ENCODE assay signal across 12 cellular contexts in the genomic region with DNA sequence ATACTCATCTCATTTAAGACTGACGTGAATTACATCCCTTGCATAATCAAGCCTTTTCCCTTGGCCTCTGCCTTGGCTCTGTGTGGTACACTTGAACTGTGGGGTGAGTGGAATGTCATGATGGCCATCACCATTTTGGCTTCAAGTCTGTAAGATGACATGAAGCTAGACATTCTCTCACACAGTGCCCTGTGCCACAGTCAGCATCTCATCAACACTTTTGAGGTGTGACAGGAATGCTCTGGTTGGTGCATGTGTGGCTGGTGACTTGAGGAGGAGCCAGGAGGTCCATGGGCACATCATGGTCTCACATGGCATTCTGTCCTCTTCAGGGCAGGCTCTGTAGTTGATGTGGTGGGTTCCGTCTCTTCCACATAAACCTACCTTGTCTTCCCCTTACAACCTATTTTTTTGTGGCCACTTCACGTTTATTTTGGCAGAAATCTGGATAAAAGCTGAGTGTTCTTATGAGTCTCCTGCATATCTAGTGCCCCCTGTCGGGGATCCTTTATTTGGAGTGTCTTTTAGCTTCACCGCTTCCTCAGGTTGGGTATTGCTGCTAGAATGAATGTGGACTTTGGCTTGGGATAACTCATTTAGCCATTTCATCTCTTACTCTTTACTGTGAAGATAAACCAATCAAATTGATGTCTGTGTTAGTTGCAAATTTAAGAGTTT. TPM values are rescaled to one million over a fixed set of nuclear protein-coding genes. Genes with fewer than 3 reads are reported as not detected.
DNase-seq lines count a peak whose midpoint lies in the region; ATAC-seq and TF ChIP-seq lines count a peak whose summit lies in the region.
"Had no signal": no experiment of that assay in that cellular context is flagged by ENCODE, and none has a peak within 500 bp of the region (broad histone marks: within the 10 kb centered on the region; RNA-seq: fewer than 3 reads in every experiment).

No MANE protein-coding gene starts in this region.

- H3K36me3 ChIP-seq in mammary epithelial cell (ENCODE audit: insufficient read depth, low read length) (no peaks in the 10 kb centered on the region), heart right ventricle (no peaks in the 10 kb centered on the region)

- H3K27me3 ChIP-seq in mammary epithelial cell (ENCODE audit: insufficient read depth, low read length): no peaks in the 10 kb centered on the region
- H3K27me3 ChIP-seq in heart right ventricle: no peaks in the 10 kb centered on the region

- intact Hi-C loops in MCF 10A (cut with micrococcal nuclease) (no loop called here), mammary epithelial cell (cut with micrococcal nuclease) (loop anchor here (2.0 kb wide), 1 partner anchor 15 kb away; no protein-coding TSS in a partner anchor), heart right ventricle (cut with DNase I) (no loop called here)

- H3K36me3 Mint-ChIP-seq in MCF 10A (ENCODE audit: insufficient read depth, unreplicated experiment): peaks cover 23% of the 10 kb centered on the region

- H3K4me3 Mint-ChIP-seq in MCF 10A (ENCODE audit: unreplicated experiment): no peak overlapping the region
- H3K4me3 Mint-ChIP-seq: activated T-cell treated with anti-CD3 and anti-CD28 coated beads, Interleukin-2, amount 50 U/mL, for 4 hours; central memory CD8-positive, alpha-beta T cell; T-helper 1 cell treated with Interleukin-12 subunit alpha and Interleukin-12 subunit beta and Interleukin-4 antibody, amounts not matched to agents 30 μg/mL and 1 μg/mL, for 36 hours had no signal

- no peak overlapping the region for H3K27ac Mint-ChIP-seq in MCF 10A (ENCODE audit: low read depth, unreplicated experiment)

- DNase-seq in MCF 10A (ENCODE audit: unreplicated experiment): peak; percentile 56
- no peak for DNase-seq in mammary epithelial cell
- peak; percentile 70 for DNase-seq in SK-MEL-5 (ENCODE audit: low read depth, low spot score)
- DNase-seq in heart right ventricle: no peak
- DNase-seq in superior temporal gyrus (ENCODE audit: extremely low spot score): peak; percentile 51
- no peak for DNase-seq in T-helper 9 cell
- DNase-seq in cerebellar nuclear complex (lab: John Stamatoyannopoulos, UW): no peak
- DNase-seq in NK-92 (lab: John Stamatoyannopoulos, UW; ENCODE audit: unreplicated experiment): no peak
- DNase-seq: activated T-cell treated with anti-CD3 and anti-CD28 coated beads, Interleukin-2, amount 50 U/mL, for 4 hours; stimulated activated naive CD8-positive, alpha-beta T cell treated with anti-CD3 and anti-CD28 coated beads, Interleukin-15, Interleukin-2, amounts not matched to agents 100 U/mL and 50 U/mL, for 24 hours had no signal

- in situ Hi-C loops in mammary epithelial cell (cut with MboI; ENCODE audit: low sequenced_read_pairs in 2 of 2): no loop called here
- in situ Hi-C loops in SK-MEL-5 (cut with HindIII; ENCODE audit: low pct_unique_long_range_greater_than_20kb, low sequenced_read_pairs): no loop called here

- H3K4me2 ChIP-seq in mammary epithelial cell (ENCODE audit: insufficient read depth, low read depth, low read length): no peak overlapping the region

- 92% methylated on average over 5 of the region's 5 CpGs for WGBS in mammary epithelial cell (ENCODE audit: low coverage, missing lambda C conversion rate)
- WGBS in heart right ventricle, 2 donors: 53 to 60% methylated on average over 5 of the region's 5 CpGs

- no peak overlapping the region for H2AFZ ChIP-seq in mammary epithelial cell (ENCODE audit: low read depth, low read length)

- ATAC-seq in heart right ventricle: peak; percentile 44 to 89 (median 59)
- ATAC-seq: stimulated activated naive CD8-positive, alpha-beta T cell treated with anti-CD3 and anti-CD28 coated beads, Interleukin-15, Interleukin-2, amounts not matched to agents 100 U/mL and 50 U/mL, for 24 hours had no signal

- H3K4me3 ChIP-seq in mammary epithelial cell (replicated peaks in 1 of 3; ENCODE audit: insufficient read depth in 1 of 3, low read depth in 2 of 3, low read length in 3 of 3): no peak overlapping the region
- no peak overlapping the region for H3K4me3 ChIP-seq in heart right ventricle

- CTCF ChIA-PET in MCF 10A (lab: Yijun Ruan, JAX): interaction anchor here (1.0 to 1.6 kb wide), 2 partner anchors 15 to 18 kb away, joined by 3 to 6 read pairs; no protein-coding TSS in a partner anchor
- CTCF ChIA-PET in mammary epithelial cell (lab: Charles Lee; ENCODE audit: low non-redundant PET): interaction anchor here (0.5 to 0.6 kb wide), 2 partner anchors 22 to 122 kb away, joined by 5 to 7 read pairs; no protein-coding TSS in a partner anchor

- H3K4me1 ChIP-seq in mammary epithelial cell (ENCODE audit: insufficient read depth, low read length) (peaks cover 19% of the 10 kb centered on the region), heart right ventricle (peaks cover 4 to 94% (median 74%) of the 10 kb centered on the region in 9 donors)

- H3K9ac ChIP-seq in mammary epithelial cell (ENCODE audit: insufficient read depth, low read length): no peak overlapping the region

- H3K27ac ChIP-seq in mammary epithelial cell (ENCODE audit: insufficient read depth, low read depth, low read length) (no peak overlapping the region), heart right ventricle (no peak overlapping the region)

- no TSS peak for BruUV-seq in MCF 10A (replicated peaks; lab: Mats Ljungman, UMichigan)
- BruUV-seq in mammary epithelial cell (replicated peaks; lab: Mats Ljungman, UMichigan): no TSS peak

- H3K4me1 Mint-ChIP-seq in MCF 10A (ENCODE audit: insufficient read depth, unreplicated experiment): peaks cover 48% of the 10 kb centered on the region

- no peak for TF ChIP-seq CTCF in MCF 10A (IDR thresholded peaks at IDR 0.05; ENCODE audit: unreplicated experiment)
- TF ChIP-seq CTCF in mammary epithelial cell (conservative IDR thresholded peaks at IDR 0.05 in 1 of 2, IDR thresholded peaks at IDR 0.05 in 1 of 2; ENCODE audit: extremely low read depth in 1 of 2, insufficient read depth in 1 of 2, low read depth in 1 of 2, low read length in 2 of 2): no peak
- TF ChIP-seq CTCF in heart right ventricle (IDR thresholded peaks at IDR 0.05): peak in 4 of 9 donors; percentile 12 to 44 (median 24)

- POLR2A ChIA-PET in MCF 10A (lab: Yijun Ruan, JAX): interaction anchor here (0.7 to 2.7 kb wide), 7 partner anchors 10 to 926 kb away, joined by 3 to 11 read pairs (median 6); no protein-coding TSS in a partner anchor

- H4K20me1 ChIP-seq in mammary epithelial cell (ENCODE audit: insufficient read depth, low read length): peaks cover 14% of the 10 kb centered on the region

- H3K79me2 ChIP-seq in mammary epithelial cell (ENCODE audit: insufficient read depth, low read length): peaks cover 100% of the 10 kb centered on the region

- H3K9me3 ChIP-seq in mammary epithelial cell (replicated peaks; ENCODE audit: insufficient read depth, low read length) (no peaks in the 10 kb centered on the region), heart right ventricle (no peaks in the 10 kb centered on the region)

- H3K27me3 Mint-ChIP-seq in MCF 10A (ENCODE audit: insufficient read depth, unreplicated experiment): no peaks in the 10 kb centered on the region
- H3K27me3 Mint-ChIP-seq: central memory CD8-positive, alpha-beta T cell had no signal

- dilution Hi-C loops in mammary epithelial cell (cut with HindIII; ENCODE audit: low sequenced_read_pairs): no loop called here

- H3K9me3 Mint-ChIP-seq in MCF 10A (ENCODE audit: unreplicated experiment): no peaks in the 10 kb centered on the region
- H3K9me3 Mint-ChIP-seq: central memory CD8-positive, alpha-beta T cell; T-helper 1 cell treated with Interleukin-12 subunit alpha and Interleukin-12 subunit beta and Interleukin-4 antibody, amounts not matched to agents 30 μg/mL and 1 μg/mL, for 36 hours had no signal

RNA-seq across cellular contexts. Expression of a gene that starts 28.1 kb away (rescaled TPM):
- total RNA-seq in MCF 10A (2022): 143 and 162 TPM in 2 replicates
- 100 to 1,000 TPM in 1 of 2 donors, 10 to 100 TPM in 1; 65.2 to 212 TPM for total RNA-seq in mammary epithelial cell
- polyA plus RNA-seq in mammary epithelial cell: 119 TPM
- polyA minus RNA-seq in mammary epithelial cell: 294 TPM
- total RNA-seq in SK-MEL-5 (2014; rRNA removed; shearing (Covaris generic)): 20.6 and 25.0 TPM in 2 replicates
- 26.9 and 39.6 TPM in 2 replicates for polyA plus RNA-seq in SK-MEL-5 (2015; cell fraction: cytosol; rRNA removed)
- polyA plus RNA-seq in SK-MEL-5 (2015; cell fraction: nucleus; rRNA removed): 93.3 and 98.6 TPM in 2 replicates
- 100 to 1,000 TPM in 5 of 10 donors, 10 to 100 TPM in 5; 74.5 to 116 (median 96.0) TPM for total RNA-seq in heart right ventricle
- polyA plus RNA-seq in heart right ventricle: 10 to 100 TPM; 44.3 to 46.2 TPM

Comparison
In these comparisons a context has a peak if more than half of its experiments do, and no peak if none do; other contexts are left out.
1. DNase-seq: peak in MCF 10A (single experiment), SK-MEL-5 (single experiment) and superior temporal gyrus (single experiment); none in mammary epithelial cell (single experiment), heart right ventricle (0 of 2), T-helper 9 cell (single experiment), cerebellar nuclear complex (0 of 2) and NK-92 (single experiment).